20 cellular contexts compared by ENCODE assay signal in genomic region chr2:84477886-84478285, GRCh38.
"Had no signal": no experiment of that assay in that cellular context is flagged by ENCODE, and none has a peak within 500 bp of the region (broad histone marks: within the 10 kb centered on the region; RNA-seq: fewer than 3 reads in every experiment).

No MANE protein-coding gene starts in this region.

- H3K27ac ChIP-seq: body of pancreas, cardiac muscle cell, epithelial cell of prostate, left lung, stomach, suprapubic skin, tibial nerve had no signal

- DNase-seq: activated CD4-positive, alpha-beta memory T cell treated with anti-CD3 and anti-CD28 coated beads, Interleukin-2, amount 10 ng/mL, durations not matched to agents 7 days and 5 days; activated effector memory CD4-positive, alpha-beta T cell treated with Interleukin-2 at 50 U/mL for 16 hours; activated naive CD4-positive, alpha-beta T cell treated with anti-CD3 and anti-CD28 coated beads, Interleukin-2, amount 10 ng/mL, durations not matched to agents 7 days and 5 days; activated T-cell treated with anti-CD3 and anti-CD28 coated beads, Interleukin-2, amount 50 U/mL, for 72 hours; body of pancreas; cortex of kidney; foreskin melanocyte; kidney glomerular epithelial cell; left lung; naive thymus-derived CD4-positive, alpha-beta T cell; occipital lobe; stimulated activated CD4-positive, alpha-beta T cell treated with anti-CD3 and anti-CD28 coated beads, Interleukin-15, amount 100 ng/mL, for 24 hours; stomach; T1000 had no signal

- H3K4me3 ChIP-seq: body of pancreas, cardiac muscle cell, left lung, lung, smooth muscle cell, stomach, suprapubic skin, tibial nerve had no signal

- H3K36me3 ChIP-seq: cardiac muscle cell, left lung, stomach, suprapubic skin had no signal

- H3K4me1 ChIP-seq: left lung, tibial nerve had no signal

- H3K27me3 ChIP-seq: body of pancreas, cardiac muscle cell, left lung, stomach, suprapubic skin, tibial nerve had no signal

- H3K4me2 ChIP-seq: smooth muscle cell had no signal
